ENCODE assay signal across 8 cellular contexts in the genomic region with DNA sequence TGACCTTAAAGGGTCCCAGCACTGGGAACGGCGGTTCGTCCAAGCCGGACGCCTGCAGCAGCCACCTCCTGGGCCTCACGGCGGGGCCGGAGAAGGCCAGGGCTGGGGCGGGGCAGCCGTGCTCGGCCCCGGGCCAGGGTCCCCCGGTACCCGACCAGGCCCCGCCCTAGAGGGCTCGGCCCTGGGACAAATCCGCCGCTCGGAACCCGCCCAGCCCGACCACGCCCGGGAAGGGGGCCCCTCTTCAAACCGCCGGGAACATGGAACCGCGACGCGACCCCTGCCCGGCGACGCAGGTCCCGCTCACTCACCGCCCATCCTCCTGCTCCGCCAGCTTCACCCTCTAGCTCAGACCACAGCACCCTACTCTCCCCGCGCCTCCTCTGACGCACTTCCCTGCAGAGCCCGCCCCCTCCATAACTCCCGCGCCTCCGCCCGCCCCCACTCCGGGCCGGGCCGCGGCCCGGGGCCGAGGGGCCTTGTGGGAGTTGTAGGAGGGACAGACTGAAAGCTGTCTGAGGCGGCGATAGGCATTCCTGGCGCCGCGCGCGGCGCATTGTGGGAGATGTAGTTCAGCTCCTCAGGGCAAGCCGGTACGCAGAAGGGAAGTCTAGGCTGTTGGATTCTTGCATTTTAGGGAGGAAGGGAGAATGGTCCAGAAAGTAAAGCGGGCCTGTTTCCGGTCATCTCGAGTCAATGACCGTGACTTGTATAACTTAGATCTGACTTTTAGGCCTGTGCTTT. TPM values are rescaled to one million over a fixed set of nuclear protein-coding genes. Genes with fewer than 3 reads are reported as not detected.
A peak's percentile ranks its signal among the peaks of the same experiment; 100 is the strongest.
DNase-seq lines count a peak whose midpoint lies in the region; ATAC-seq and TF ChIP-seq lines count a peak whose summit lies in the region.

A gene (minus strand): TSS at position 365 of the 744 bp plus-strand sequence. CDS start 1,478 bp downstream, outside the sequence.

- in situ Hi-C loops in GM13977 (cut with MboI; ENCODE audit: low pct_unique_long_range_greater_than_20kb, low sequenced_read_pairs, unreplicated experiment): no loop called here

- H3K27me3 Mint-ChIP-seq in T-helper 1 cell treated with Interleukin-12 subunit alpha and Interleukin-12 subunit beta and Interleukin-4 antibody, amounts not matched to agents 30 μg/mL and 1 μg/mL, for 36 hours (ENCODE audit: low read depth): no peaks in the 10 kb centered on the region

- peak within 1 kb of the TSS; percentile 95 for H3K27ac Mint-ChIP-seq in T-helper 1 cell treated with Interleukin-12 subunit alpha and Interleukin-12 subunit beta and Interleukin-4 antibody, amounts not matched to agents 30 μg/mL and 1 μg/mL, for 36 hours

- H3K36me3 Mint-ChIP-seq in T-helper 1 cell treated with Interleukin-12 subunit alpha and Interleukin-12 subunit beta and Interleukin-4 antibody, amounts not matched to agents 30 μg/mL and 1 μg/mL, for 36 hours (ENCODE audit: low read depth): peaks cover 57% of the 10 kb centered on the region

- peak within 1 kb of the TSS; percentile 95 for H3K27ac ChIP-seq in upper lobe of right lung

- peak within 1 kb of the TSS; percentile 74 for H3K4me3 ChIP-seq in upper lobe of right lung

- H3K4me3 Mint-ChIP-seq in T-helper 1 cell treated with Interleukin-12 subunit alpha and Interleukin-12 subunit beta and Interleukin-4 antibody, amounts not matched to agents 30 μg/mL and 1 μg/mL, for 36 hours: peak within 1 kb of the TSS; percentile 97

- TF ChIP-seq CTCF in GM13977 (IDR thresholded peaks at IDR 0.05; ENCODE audit: extremely low read depth, insufficient read depth, missing control alignments) (no peak), upper lobe of right lung (IDR thresholded peaks at IDR 0.05) (no peak)

- no peaks in the 10 kb centered on the region for H3K9me3 ChIP-seq in upper lobe of right lung

- no peaks in the 10 kb centered on the region for H3K9me3 Mint-ChIP-seq in T-helper 1 cell treated with Interleukin-12 subunit alpha and Interleukin-12 subunit beta and Interleukin-4 antibody, amounts not matched to agents 30 μg/mL and 1 μg/mL, for 36 hours

- peaks cover 22% of the 10 kb centered on the region for H3K36me3 ChIP-seq in upper lobe of right lung

- peaks cover 9% of the 10 kb centered on the region for H3K4me1 ChIP-seq in upper lobe of right lung

- H3K4me1 Mint-ChIP-seq in T-helper 1 cell treated with Interleukin-12 subunit alpha and Interleukin-12 subunit beta and Interleukin-4 antibody, amounts not matched to agents 30 μg/mL and 1 μg/mL, for 36 hours (ENCODE audit: low read depth): peaks cover 64% of the 10 kb centered on the region

- DNase-seq in GM13977 (ENCODE audit: low spot score) (peak; percentile 93), NCI-H1694 (lab: John Stamatoyannopoulos, UW) (peak; percentile 96), amniotic stem cell (lab: John Stamatoyannopoulos, UW) (peak; percentile 92), left cardiac atrium (peak; percentile 98), posterior vena cava (ENCODE audit: low spot score) (peak; percentile 99), upper lobe of right lung (peak; percentile 99)

- intact Hi-C loops in left cardiac atrium (cut with DNase I): loop anchor here in 1 of 2 donors (10.0 kb wide), 2 partner anchors 72 to 372 kb away; a partner anchor contains a TSS
- intact Hi-C loops in posterior vena cava (cut with DNase I): no loop called here
- intact Hi-C loops in upper lobe of right lung (cut with DNase I): no loop called here

- H3K27me3 ChIP-seq in upper lobe of right lung: no peaks in the 10 kb centered on the region

- ATAC-seq in HG02884 (IDR thresholded peaks at IDR 0.05; ENCODE audit: unreplicated experiment) (peak; percentile 76), left cardiac atrium (peak; percentile 99 to 100), upper lobe of right lung (peak; percentile 99)

RNA-seq across cellular contexts. Expression of the gene that starts here (rescaled TPM):
- total RNA-seq in left cardiac atrium: 10 to 100 TPM; 73.3 to 88.5 TPM
- 100 to 1,000 TPM; 105 to 114 TPM for total RNA-seq in posterior vena cava
- total RNA-seq in upper lobe of right lung: 90.9 TPM

Comparison
In these comparisons a context has a peak if more than half of its experiments do, and no peak if none do; other contexts are left out.
1. Peak in every context shown above with its lines: DNase-seq, ATAC-seq, H3K4me3 ChIP-seq and H3K27ac ChIP-seq.